In genomic region chrX:130282151-130282550, GRCh38 we compare ENCODE assay signal across 26 cellular contexts.
"Had no signal": no experiment of that assay in that cellular context is flagged by ENCODE, and none has a peak within 500 bp of the region (broad histone marks: within the 10 kb centered on the region; RNA-seq: fewer than 3 reads in every experiment).

No MANE protein-coding gene starts in this region.

- FAIRE-seq: colon, endothelial cell of umbilical vein, islet of Langerhans, keratinocyte had no signal

- H3K27ac ChIP-seq: coronary artery, dorsolateral prefrontal cortex, epithelial cell of prostate, esophagus squamous epithelium, gastrocnemius medialis, heart right ventricle, left lung, lower lobe of right lung had no signal

- H3K4me1 ChIP-seq: gastrocnemius medialis, heart right ventricle, left lung, lower lobe of right lung had no signal

- H3K36me3 ChIP-seq: esophagus squamous epithelium, gastrocnemius medialis, heart right ventricle, left lung, lower lobe of right lung had no signal

- DNase-seq: dermis blood vessel endothelial cell; dorsolateral prefrontal cortex; effector CD4-positive, alpha-beta T cell; effector memory CD4-positive, alpha-beta T cell; erythroblast; esophagus squamous epithelium; foreskin fibroblast; foreskin melanocyte; gastrocnemius medialis; glutamatergic neuron; head of caudate nucleus; heart right ventricle; hippocampal formation; left cardiac atrium; left lung; left ventricle myocardium superior; lower lobe of right lung; mesendoderm; midbrain; naive thymus-derived CD4-positive, alpha-beta T cell had no signal

- H3K4me3 ChIP-seq: coronary artery, dorsolateral prefrontal cortex, esophagus squamous epithelium, gastrocnemius medialis, heart right ventricle, left lung, lower lobe of right lung had no signal

- H3K9me3 ChIP-seq: esophagus squamous epithelium, gastrocnemius medialis, heart right ventricle, left lung, lower lobe of right lung had no signal

- H3K27me3 ChIP-seq: esophagus squamous epithelium, gastrocnemius medialis, left lung had no signal
